ENCODE assay signal across 28 cellular contexts in the genomic region with DNA sequence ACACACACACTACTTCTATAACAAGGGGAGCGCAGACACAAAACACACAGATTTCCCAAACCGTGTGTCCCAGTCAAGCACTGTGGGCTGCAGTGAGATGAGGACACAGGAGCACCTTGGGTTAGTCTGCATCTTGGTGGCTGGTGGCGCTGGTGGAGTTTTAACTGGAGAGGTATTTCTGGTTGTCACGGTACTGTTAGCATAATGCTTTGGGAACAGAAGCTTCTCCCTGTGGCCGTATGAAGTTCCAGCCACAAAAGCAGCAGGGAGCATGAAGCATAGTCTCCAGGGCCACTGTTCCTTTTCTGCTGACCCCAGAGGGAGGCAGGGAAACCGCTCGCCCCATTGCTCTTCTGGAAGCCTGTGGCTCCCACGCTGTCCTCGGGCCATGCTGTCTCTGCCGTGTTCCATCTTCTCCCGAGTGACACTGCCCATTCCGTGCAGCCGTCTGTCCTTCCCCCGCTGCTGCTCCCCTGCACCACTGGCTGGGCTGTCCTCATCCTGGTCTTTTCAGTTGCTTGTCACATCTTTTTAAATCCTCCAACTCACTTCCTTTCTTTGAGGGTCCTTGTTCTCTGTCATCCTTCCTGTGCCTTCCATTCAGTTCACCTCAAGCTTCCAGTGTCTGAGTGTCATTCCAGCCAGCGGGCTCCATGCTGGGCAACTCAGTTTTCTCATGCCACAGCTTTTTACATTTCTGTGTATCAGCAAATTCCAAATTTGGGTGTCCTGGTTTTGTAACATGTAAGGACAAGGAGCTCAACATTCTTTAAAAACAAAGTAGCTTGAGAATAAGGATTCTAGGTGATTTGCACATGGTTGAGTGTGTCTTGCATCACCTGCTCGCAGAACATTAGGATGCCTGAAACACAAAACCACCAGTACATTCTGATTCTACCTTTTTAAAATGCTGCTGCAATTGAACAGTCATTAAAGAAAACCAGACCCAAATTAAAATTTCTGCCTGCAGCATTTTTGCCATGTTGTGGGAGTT.
DNase-seq lines count a peak whose midpoint lies in the region; ATAC-seq, FAIRE-seq and TF ChIP-seq lines count a peak whose summit lies in the region.
"Had no signal": no experiment of that assay in that cellular context is flagged by ENCODE, and none has a peak within 500 bp of the region (broad histone marks: within the 10 kb centered on the region; RNA-seq: fewer than 3 reads in every experiment).

No MANE protein-coding gene starts in this region.

- TF ChIP-seq CTCF in K562 (IDR thresholded peaks at IDR 0.05 in 2 of 3, conservative IDR thresholded peaks at IDR 0.05 in 1 of 3; ENCODE audit: insufficient read depth in 2 of 3, low read depth in 1 of 3, low read length in 3 of 3) = no peak
- TF ChIP-seq CTCF in keratinocyte (optimal IDR thresholded peaks at IDR 0.05 in 1 of 3, IDR thresholded peaks at IDR 0.05 in 1 of 3, conservative IDR thresholded peaks at IDR 0.05 in 1 of 3; ENCODE audit: extremely low read depth in 1 of 3, insufficient read depth in 2 of 3, low read length in 3 of 3) = no peak
- TF ChIP-seq CTCF in brain microvascular endothelial cell (IDR thresholded peaks at IDR 0.05; ENCODE audit: low read depth, low read length, missing control alignments) = no peak
- no peak for TF ChIP-seq CTCF in adrenal gland (IDR thresholded peaks at IDR 0.05)

- H3K9me1 ChIP-seq in K562 (ENCODE audit: control insufficient read depth, insufficient read depth, low read length) = no peaks in the 10 kb centered on the region
- no peaks in the 10 kb centered on the region for H3K9me1 ChIP-seq in keratinocyte (ENCODE audit: control insufficient read depth, extremely low read depth, insufficient read depth, low read length)

- no peaks in the 10 kb centered on the region for H3K9me3 ChIP-seq in K562 (replicated peaks; ENCODE audit: control insufficient read depth, insufficient read depth, low read depth, low read length)
- H3K9me3 ChIP-seq in keratinocyte (ENCODE audit: control insufficient read depth, low read depth, low read length) = no peaks in the 10 kb centered on the region
- H3K9me3 ChIP-seq in stomach smooth muscle (ENCODE audit: control insufficient read depth in 2 of 2, low read length in 2 of 2) = no peaks in the 10 kb centered on the region
- H3K9me3 ChIP-seq in adrenal gland (replicated peaks in 1 of 3) = no peaks in the 10 kb centered on the region
- H3K9me3 ChIP-seq: esophagus muscularis mucosa, lower lobe of right lung, SK-N-SH had no signal

- H3K9ac ChIP-seq in K562 (ENCODE audit: insufficient read depth in 1 of 2, low read depth in 2 of 2, low read length in 2 of 2) = peak overlapping the region in 1 of 2 experiments; percentile 23; a peak in 1 of 4 replicates
- H3K9ac ChIP-seq in keratinocyte (ENCODE audit: control insufficient read depth, extremely low read depth, insufficient read depth, low read length) = no peak overlapping the region
- no peak overlapping the region for H3K9ac ChIP-seq in stomach smooth muscle (ENCODE audit: low read length in 2 of 2)
- H3K9ac ChIP-seq: SK-N-SH had no signal

- TF ChIP-seq RAD21 in K562 (CRISPR knock-in tag; conservative IDR thresholded peaks at IDR 0.05 in 1 of 2, IDR thresholded peaks at IDR 0.05 in 1 of 2) = no peak

- DNase-seq in G401 (ENCODE audit: low spot score) = peak; percentile 62
- no peak for DNase-seq in K562 (ENCODE audit: extremely low read depth in 1 of 4, low spot score in 3 of 4)
- DNase-seq in keratinocyte (ENCODE audit: low read depth, low spot score) = no peak
- no peak for DNase-seq in brain microvascular endothelial cell
- no peak for DNase-seq in stimulated activated effector memory CD8-positive, alpha-beta T cell treated with anti-CD3 and anti-CD28 coated beads, Interleukin-12 subunit alpha, Interleukin-12 subunit beta, amount 100 ng/mL, for 72 hours (ENCODE audit: low spot score in 2 of 2)
- DNase-seq in adrenal gland = no peak
- DNase-seq: activated CD4-positive, alpha-beta T cell treated with anti-CD3 and anti-CD28 coated beads, Interleukin-2, amount 50 U/mL, for 1 hour; activated CD4-positive, CD25-positive, alpha-beta regulatory T cell; activated gamma-delta T cell treated with Interleukin-2 at 50 U/mL for 16 hours; activated T-cell treated with anti-CD3 and anti-CD28 coated beads, Interleukin-2, amount 50 U/mL, for 4 hours; caudate nucleus; DMS79; foreskin melanocyte; lower lobe of right lung; natural killer cell; NCI-H1092 treated with DMSO at 0.1 percent for 48 hours; NCI-H1694 treated with DMSO at 0.1 percent for 48 hours; NCI-H526; SK-N-SH; stimulated activated CD4-positive, alpha-beta T cell treated with anti-CD3 and anti-CD28 coated beads, Interleukin-15, amount 100 ng/mL, for 24 hours; stimulated activated CD4-positive, alpha-beta T cell treated with anti-CD3 and anti-CD28 coated beads, Interleukin-4, amount 100 ng/mL, for 4 hours had no signal

- no peak for TF ChIP-seq EP300 in K562 (IDR thresholded peaks at IDR 0.05; ENCODE audit: low read length)

- no peaks in the 10 kb centered on the region for H3K4me1 Mint-ChIP-seq in stimulated activated effector memory CD8-positive, alpha-beta T cell treated with anti-CD3 and anti-CD28 coated beads, Interleukin-12 subunit alpha, Interleukin-12 subunit beta, amount 100 ng/mL, for 72 hours
- H3K4me1 Mint-ChIP-seq: natural killer cell had no signal

- in situ Hi-C loops in G401 (cut with HindIII; ENCODE audit: low sequenced_read_pairs) (no loop called here), K562 (cut with MboI) (no loop called here), brain microvascular endothelial cell (cut with HindIII; ENCODE audit: low pct_ligation_motif_present, low sequenced_read_pairs) (no loop called here)

- H3K4me3 Mint-ChIP-seq in stimulated activated effector memory CD8-positive, alpha-beta T cell treated with anti-CD3 and anti-CD28 coated beads, Interleukin-12 subunit alpha, Interleukin-12 subunit beta, amount 100 ng/mL, for 72 hours = no peak overlapping the region
- H3K4me3 Mint-ChIP-seq: activated T-cell treated with anti-CD3 and anti-CD28 coated beads, Interleukin-2, amount 50 U/mL, for 4 hours; dendritic cell treated with granulocyte-macrophage colony-stimulating factor and Interleukin-4, amounts not matched to agents 40 ng/mL and 50 ng/mL, for 4 days; natural killer cell had no signal

- H3K4me1 ChIP-seq in K562 (replicated peaks in 1 of 2; ENCODE audit: control insufficient read depth in 2 of 2, insufficient read depth in 2 of 2, low read length in 2 of 2) = peaks cover 8 to 20% of the 10 kb centered on the region in 2 experiments; a peak in 4 of 5 replicates
- peaks cover 14% of the 10 kb centered on the region for H3K4me1 ChIP-seq in keratinocyte (ENCODE audit: control insufficient read depth, extremely low read depth, insufficient read depth, low read length)
- H3K4me1 ChIP-seq in stomach smooth muscle (ENCODE audit: control insufficient read depth, insufficient read depth, low read length) = peaks cover 47% of the 10 kb centered on the region
- H3K4me1 ChIP-seq in adrenal gland (replicated peaks in 1 of 2) = no peaks in the 10 kb centered on the region

- H3K4me2 ChIP-seq in K562 (ENCODE audit: insufficient read depth, low read length) = peak overlapping the region; percentile 22
- no peak overlapping the region for H3K4me2 ChIP-seq in keratinocyte (ENCODE audit: control insufficient read depth, extremely low read depth, insufficient read depth, low read depth, low read length)
- H3K4me2 ChIP-seq: SK-N-SH had no signal

- TF ChIP-seq POLR2A in K562 (conservative IDR thresholded peaks at IDR 0.05) (no peak), adrenal gland (IDR thresholded peaks at IDR 0.05) (no peak)

- no peaks in the 10 kb centered on the region for H3K9me3 Mint-ChIP-seq in stimulated activated effector memory CD8-positive, alpha-beta T cell treated with anti-CD3 and anti-CD28 coated beads, Interleukin-12 subunit alpha, Interleukin-12 subunit beta, amount 100 ng/mL, for 72 hours
- H3K9me3 Mint-ChIP-seq: activated T-cell treated with anti-CD3 and anti-CD28 coated beads, Interleukin-2, amount 50 U/mL, for 4 hours; dendritic cell treated with granulocyte-macrophage colony-stimulating factor and Interleukin-4, amounts not matched to agents 40 ng/mL and 50 ng/mL, for 4 days; natural killer cell had no signal

- no peak overlapping the region for H3K27ac ChIP-seq in K562 (ENCODE audit: extremely low read depth, low read depth, low read length)
- H3K27ac ChIP-seq in keratinocyte (ENCODE audit: control insufficient read depth, insufficient read depth, low read length) = peak overlapping the region; percentile 48
- peak overlapping the region; percentile 31 for H3K27ac ChIP-seq in stomach smooth muscle (ENCODE audit: low read length)
- H3K27ac ChIP-seq in brain microvascular endothelial cell = no peak overlapping the region
- H3K27ac ChIP-seq in adrenal gland = no peak overlapping the region
- H3K27ac ChIP-seq: C4-2B, lower lobe of right lung had no signal

- peaks cover 25 to 46% of the 10 kb centered on the region in 2 experiments for H3K27me3 ChIP-seq in K562 (ENCODE audit: control insufficient read depth in 2 of 2, insufficient read depth in 2 of 2, low read length in 2 of 2)
- no peaks in the 10 kb centered on the region for H3K27me3 ChIP-seq in keratinocyte (ENCODE audit: control insufficient read depth, extremely low read depth, insufficient read depth, low read length)
- H3K27me3 ChIP-seq in stomach smooth muscle (ENCODE audit: control insufficient read depth in 1 of 2, insufficient read depth in 2 of 2, low read length in 2 of 2) = no peaks in the 10 kb centered on the region
- no peaks in the 10 kb centered on the region for H3K27me3 ChIP-seq in brain microvascular endothelial cell (replicated peaks)
- no peaks in the 10 kb centered on the region for H3K27me3 ChIP-seq in adrenal gland
- H3K27me3 ChIP-seq: esophagus muscularis mucosa had no signal

- no TSS peak for BruUV-seq in K562 (replicated peaks; lab: Mats Ljungman, UMichigan)

- ATAC-seq in K562 (peak; percentile 72), GM18868 (IDR thresholded peaks at IDR 0.05; ENCODE audit: unreplicated experiment) (no peak)
- no peak for ATAC-seq in stimulated activated effector memory CD8-positive, alpha-beta T cell treated with anti-CD3 and anti-CD28 coated beads, Interleukin-12 subunit alpha, Interleukin-12 subunit beta, amount 100 ng/mL, for 72 hours
- ATAC-seq: activated T-cell treated with anti-CD3 and anti-CD28 coated beads, Interleukin-2, amount 50 U/mL, for 4 hours; lower lobe of right lung; natural killer cell had no signal

- intact Hi-C loops in K562 (cut with micrococcal nuclease) (no loop called here), adrenal gland (cut with DNase I) (no loop called here)

- 17% methylated on average over 16 of the region's 16 CpGs for WGBS in K562 (ENCODE audit: insufficient coverage, low coverage, missing lambda C conversion rate)
- 86 to 90% (median 88%) methylated on average over 16 of the region's 16 CpGs for WGBS in adrenal gland, 4 donors

- FAIRE-seq in K562 (lab: Jason Lieb, UNC) = no peak
- FAIRE-seq in keratinocyte (lab: Jason Lieb, UNC) = no peak
- FAIRE-seq: astrocyte, GM19239 had no signal

- dilution Hi-C loops in keratinocyte (cut with MboI; ENCODE audit: extremely low pct_ligation_motif_present, low sequenced_read_pairs) = no loop called here

- H2AFZ ChIP-seq in K562 (ENCODE audit: low read depth, low read length) = no peak overlapping the region
- no peak overlapping the region for H2AFZ ChIP-seq in keratinocyte (ENCODE audit: control insufficient read depth, low read length)

- H3K36me3 Mint-ChIP-seq in stimulated activated effector memory CD8-positive, alpha-beta T cell treated with anti-CD3 and anti-CD28 coated beads, Interleukin-12 subunit alpha, Interleukin-12 subunit beta, amount 100 ng/mL, for 72 hours = no peaks in the 10 kb centered on the region
- H3K36me3 Mint-ChIP-seq: natural killer cell had no signal

- H3K79me2 ChIP-seq in K562 (ENCODE audit: control insufficient read depth, insufficient read depth, low read length) = no peaks in the 10 kb centered on the region
- no peaks in the 10 kb centered on the region for H3K79me2 ChIP-seq in keratinocyte (ENCODE audit: control insufficient read depth, insufficient read depth, low read length)

- H3K27ac Mint-ChIP-seq in stimulated activated effector memory CD8-positive, alpha-beta T cell treated with anti-CD3 and anti-CD28 coated beads, Interleukin-12 subunit alpha, Interleukin-12 subunit beta, amount 100 ng/mL, for 72 hours = no peak overlapping the region
- H3K27ac Mint-ChIP-seq: dendritic cell treated with granulocyte-macrophage colony-stimulating factor and Interleukin-4, amounts not matched to agents 40 ng/mL and 50 ng/mL, for 4 days; natural killer cell had no signal

- H4K20me1 ChIP-seq in K562 (replicated peaks; ENCODE audit: control insufficient read depth, insufficient read depth, low read length) (no peaks in the 10 kb centered on the region; the same call in 1 of the 2 replicates), keratinocyte (ENCODE audit: control insufficient read depth, extremely low read depth, insufficient read depth, low read length) (no peaks in the 10 kb centered on the region)

- CTCF ChIA-PET in K562 (lab: Yijun Ruan, JAX; ENCODE audit: low intra/inter-chr PET ratio) = no interaction called here

- no peak overlapping the region for H3K4me3 ChIP-seq in K562
- H3K4me3 ChIP-seq in keratinocyte (ENCODE audit: control insufficient read depth in 2 of 3, extremely low read depth in 1 of 3, insufficient read depth in 2 of 3, low read depth in 1 of 3, low read length in 3 of 3) = no peak overlapping the region
- no peak overlapping the region for H3K4me3 ChIP-seq in stomach smooth muscle (ENCODE audit: low read length in 2 of 2)
- H3K4me3 ChIP-seq in brain microvascular endothelial cell (ENCODE audit: low read depth, low read length) = no peak overlapping the region
- no peak overlapping the region for H3K4me3 ChIP-seq in adrenal gland
- H3K4me3 ChIP-seq: esophagus muscularis mucosa, lower lobe of right lung had no signal

- H3K36me3 ChIP-seq in K562 (ENCODE audit: control insufficient read depth, insufficient read depth, low read length) = no peaks in the 10 kb centered on the region
- H3K36me3 ChIP-seq in keratinocyte (ENCODE audit: control insufficient read depth in 2 of 2, extremely low read depth in 1 of 2, insufficient read depth in 2 of 2, low read length in 2 of 2) = peaks cover 4 to 14% of the 10 kb centered on the region in 2 experiments
- H3K36me3 ChIP-seq in stomach smooth muscle (ENCODE audit: control insufficient read depth in 2 of 2, insufficient read depth in 2 of 2, low read length in 2 of 2) = peaks cover 9 to 12% of the 10 kb centered on the region in 2 donors
- peaks cover 23% of the 10 kb centered on the region for H3K36me3 ChIP-seq in brain microvascular endothelial cell (replicated peaks)
- no peaks in the 10 kb centered on the region for H3K36me3 ChIP-seq in adrenal gland (replicated peaks in 1 of 2)
- H3K36me3 ChIP-seq: lower lobe of right lung had no signal

- POLR2A ChIA-PET in K562 (lab: Yijun Ruan, JAX) = interaction anchor here (1.4 to 3.4 kb wide), 2 partner anchors 9 to 11 kb away, joined by 4 to 19 read pairs; no protein-coding TSS in a partner anchor

Comparison
In these comparisons a context has a peak if more than half of its experiments do, and no peak if none do; other contexts are left out.
1. H3K27ac ChIP-seq: peak in keratinocyte (single experiment) and stomach smooth muscle (single experiment); none in K562 (single experiment), brain microvascular endothelial cell (single experiment) and adrenal gland (0 of 5).